In the genomic region with DNA sequence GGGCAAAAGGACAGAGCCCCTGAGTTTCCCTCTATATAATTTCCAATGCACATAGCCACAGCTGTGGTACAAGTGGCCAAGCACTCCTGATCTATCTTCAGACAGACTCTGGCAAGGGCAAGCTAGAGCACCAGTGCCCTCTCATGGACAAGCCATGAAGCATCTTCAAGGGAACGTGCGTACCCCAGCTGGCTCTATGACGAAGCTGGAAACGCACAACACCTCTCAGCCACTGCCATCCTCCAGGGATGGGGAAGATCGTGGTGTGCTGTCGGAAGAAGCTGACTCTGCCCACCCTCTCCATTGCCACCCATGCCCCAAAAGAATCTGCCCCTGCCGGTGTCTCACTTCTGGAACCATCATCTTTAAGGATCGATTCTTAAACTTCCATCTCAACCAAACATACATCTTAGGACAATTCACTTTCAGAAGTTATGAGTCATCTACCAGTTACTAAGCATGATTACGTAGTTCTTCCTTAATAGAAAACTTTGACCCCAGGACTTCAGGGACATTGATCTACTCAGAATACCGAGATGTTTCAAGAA, we compare ENCODE assay signal across 9 cellular contexts.
DNase-seq lines count a peak whose midpoint lies in the region; ATAC-seq and TF ChIP-seq lines count a peak whose summit lies in the region.
"Had no signal": no experiment of that assay in that cellular context is flagged by ENCODE, and none has a peak within 500 bp of the region (broad histone marks: within the 10 kb centered on the region; RNA-seq: fewer than 3 reads in every experiment).

No MANE protein-coding gene starts in this region.

- H3K4me2 ChIP-seq in OCI-LY1 (ENCODE audit: low read length) = no peak overlapping the region

- WGBS in ovary, 3 donors = 47 to 53% (median 48%) methylated on average over 10 of the region's 10 CpGs

- TF ChIP-seq POLR2A in ovary (IDR thresholded peaks at IDR 0.05) = no peak

- no peak overlapping the region for H3K9ac ChIP-seq in OCI-LY1 (ENCODE audit: low read length)
- H3K9ac ChIP-seq: parathyroid adenoma had no signal

- DNase-seq in Ammon's horn (ENCODE audit: low spot score) = peak; percentile 94
- DNase-seq in GM13976 (ENCODE audit: low spot score) = peak; percentile 62
- DNase-seq in endothelial cell (ENCODE audit: low spot score) = peak; percentile 76
- DNase-seq in medulla oblongata (ENCODE audit: extremely low spot score) = peak; percentile 90
- DNase-seq in ovary = no peak

- H3K4me3 ChIP-seq in OCI-LY1 (ENCODE audit: low read depth, low read length, poor library complexity, severe bottlenecking) (no peak overlapping the region), ovary (no peak overlapping the region)

- no peaks in the 10 kb centered on the region for H4K20me1 ChIP-seq in OCI-LY1 (ENCODE audit: insufficient read depth, low read length)

- no peak overlapping the region for H3K27ac Mint-ChIP-seq in endothelial cell (ENCODE audit: unreplicated experiment)

- H3K9me3 Mint-ChIP-seq in endothelial cell (ENCODE audit: unreplicated experiment) = no peaks in the 10 kb centered on the region

- intact Hi-C loops in ovary (cut with DNase I) = no loop called here

- H3K4me1 Mint-ChIP-seq in endothelial cell (ENCODE audit: unreplicated experiment) = peaks cover 14% of the 10 kb centered on the region

- H3K4me1 ChIP-seq in OCI-LY1 (ENCODE audit: insufficient read depth, low read length, severe bottlenecking) = no peaks in the 10 kb centered on the region
- no peaks in the 10 kb centered on the region for H3K4me1 ChIP-seq in ovary (ENCODE audit: insufficient read depth)
- H3K4me1 ChIP-seq: parathyroid adenoma had no signal

- H3K27ac ChIP-seq in OCI-LY1 (ENCODE audit: low read depth, low read length, poor library complexity, severe bottlenecking) (no peak overlapping the region), ovary (no peak overlapping the region)
- H3K27ac ChIP-seq: parathyroid adenoma had no signal

- no peak overlapping the region for H2AFZ ChIP-seq in OCI-LY1 (ENCODE audit: low read length)
- H2AFZ ChIP-seq: parathyroid adenoma had no signal

- no peaks in the 10 kb centered on the region for H3K9me3 ChIP-seq in OCI-LY1 (ENCODE audit: low read length)
- H3K9me3 ChIP-seq in ovary = no peaks in the 10 kb centered on the region

- no peaks in the 10 kb centered on the region for H3K27me3 Mint-ChIP-seq in endothelial cell (ENCODE audit: unreplicated experiment)

- H3K27me3 ChIP-seq in OCI-LY1 (ENCODE audit: insufficient read depth, low read length) = no peaks in the 10 kb centered on the region
- H3K27me3 ChIP-seq in ovary = no peaks in the 10 kb centered on the region

- in situ Hi-C loops in GM13976 (cut with MboI; ENCODE audit: low sequenced_read_pairs, unreplicated experiment) = no loop called here

- ATAC-seq in HG03565 (IDR thresholded peaks at IDR 0.05; ENCODE audit: unreplicated experiment) = peak; percentile 43
- no peak for ATAC-seq in HG03354 (IDR thresholded peaks at IDR 0.05; ENCODE audit: poor library complexity, severe bottlenecking, unreplicated experiment)

- TF ChIP-seq EP300 in ovary (IDR thresholded peaks at IDR 0.05) = no peak

- no peaks in the 10 kb centered on the region for H3K79me2 ChIP-seq in OCI-LY1 (ENCODE audit: insufficient read depth, low read length)
- H3K79me2 ChIP-seq: parathyroid adenoma had no signal

- H3K36me3 Mint-ChIP-seq in endothelial cell (ENCODE audit: low read depth, unreplicated experiment) = no peaks in the 10 kb centered on the region

- H3K9me2 ChIP-seq in OCI-LY1 (ENCODE audit: low read depth, low read length) = no peaks in the 10 kb centered on the region

- no peak overlapping the region for H3K4me3 Mint-ChIP-seq in endothelial cell (ENCODE audit: unreplicated experiment)

- H3K36me3 ChIP-seq in OCI-LY1 (ENCODE audit: insufficient read depth, low read length) = no peaks in the 10 kb centered on the region
- no peaks in the 10 kb centered on the region for H3K36me3 ChIP-seq in ovary

- H3F3A ChIP-seq in OCI-LY1 (ENCODE audit: insufficient read depth, low read length) = no peaks in the 10 kb centered on the region

- TF ChIP-seq CTCF in GM13976 (IDR thresholded peaks at IDR 0.05; ENCODE audit: borderline replicate concordance, control extremely low read depth, extremely low read depth, insufficient read depth, missing control alignments) (peak; percentile 58), OCI-LY1 (IDR thresholded peaks at IDR 0.05; ENCODE audit: low read length) (peak; percentile 54), endothelial cell (IDR thresholded peaks at IDR 0.05; ENCODE audit: unreplicated experiment) (peak; percentile 47), ovary (IDR thresholded peaks at IDR 0.05) (no peak)

Comparison
In these comparisons a context has a peak if more than half of its experiments do, and no peak if none do; other contexts are left out.
1. DNase-seq: peak in Ammon's horn (single experiment), GM13976 (single experiment), endothelial cell (single experiment) and medulla oblongata (single experiment); none in ovary (0 of 5).
2. CTCF ChIP-seq: peak in GM13976 (single experiment), OCI-LY1 (single experiment) and endothelial cell (single experiment); none in ovary (0 of 3).